14 cellular contexts compared by ENCODE assay signal in the genomic region with DNA sequence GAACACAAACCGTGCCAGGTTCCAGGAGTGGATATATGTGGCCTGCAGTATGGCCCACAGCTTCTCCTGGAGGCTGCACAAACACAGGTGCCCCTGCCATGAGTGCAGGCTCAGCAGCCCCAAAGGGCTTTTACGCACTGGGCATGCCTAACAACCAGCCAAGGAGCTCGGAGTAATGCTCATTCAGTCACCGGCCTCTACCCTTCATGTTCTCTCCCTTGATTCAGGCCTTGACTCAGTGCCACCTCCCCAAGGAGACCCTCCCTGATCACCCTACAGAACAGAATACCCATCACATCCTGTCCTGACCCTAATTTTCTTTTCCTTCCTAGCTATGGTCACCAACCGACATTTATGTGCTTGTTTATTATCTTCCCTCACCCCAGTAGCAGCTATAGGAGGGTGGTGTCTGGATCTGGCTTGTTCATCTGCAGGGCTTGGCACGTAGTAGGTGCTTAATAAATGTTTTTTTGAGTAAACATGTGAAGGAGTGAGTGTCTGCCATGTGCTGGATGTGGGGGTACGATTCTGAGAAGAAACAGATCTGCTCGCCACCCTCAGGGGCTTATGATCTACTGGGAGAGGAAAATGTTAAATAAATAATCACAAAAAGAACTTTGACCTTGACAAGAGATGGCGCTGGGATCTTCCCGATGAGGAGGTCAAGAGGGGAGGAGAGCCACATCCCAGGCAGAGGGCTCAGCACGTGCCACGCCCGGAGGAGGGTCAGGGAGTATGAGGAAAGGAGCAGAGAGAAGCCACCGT. TPM values are rescaled to one million over a fixed set of nuclear protein-coding genes. Genes with fewer than 3 reads are reported as not detected.
DNase-seq lines count a peak whose midpoint lies in the region; ATAC-seq lines count a peak whose summit lies in the region.
"Had no signal": no experiment of that assay in that cellular context is flagged by ENCODE, and none has a peak within 500 bp of the region (broad histone marks: within the 10 kb centered on the region; RNA-seq: fewer than 3 reads in every experiment).

No MANE protein-coding gene starts in this region.

- H3K4me3 Mint-ChIP-seq in T-helper 1 cell treated with Interleukin-12 subunit alpha and Interleukin-12 subunit beta and Interleukin-4 antibody, amounts not matched to agents 30 μg/mL and 1 μg/mL, for 36 hours, result no peak overlapping the region
- H3K4me3 Mint-ChIP-seq in activated naive CD4-positive, alpha-beta T cell treated with anti-CD3 and anti-CD28 coated beads for 36 hours, result no peak overlapping the region
- no peak overlapping the region for H3K4me3 Mint-ChIP-seq in activated T-helper 2 cell treated with anti-CD3 and anti-CD28 coated beads, Interferon-gamma antibody, Interleukin-2, Interleukin-4, amounts not matched to agents 10 μg/mL and 5 μg/mL and 100 μg/mL, durations not matched to agents 14 hours and 24 hours and 36 hours (ENCODE audit: low read depth)
- no peak overlapping the region for H3K4me3 Mint-ChIP-seq in naive thymus-derived CD8-positive, alpha-beta T cell

- H3K27ac Mint-ChIP-seq in T-helper 1 cell treated with Interleukin-12 subunit alpha and Interleukin-12 subunit beta and Interleukin-4 antibody, amounts not matched to agents 30 μg/mL and 1 μg/mL, for 36 hours, result peak overlapping the region; percentile 47
- peak overlapping the region; percentile 27 to 76 for H3K27ac Mint-ChIP-seq in activated naive CD4-positive, alpha-beta T cell treated with anti-CD3 and anti-CD28 coated beads, Interleukin-2, amount 50 U/mL, for 72 hours
- no peak overlapping the region for H3K27ac Mint-ChIP-seq in activated naive CD4-positive, alpha-beta T cell treated with anti-CD3 and anti-CD28 coated beads for 36 hours
- peak overlapping the region; percentile 50 for H3K27ac Mint-ChIP-seq in activated T-helper 2 cell treated with anti-CD3 and anti-CD28 coated beads, Interferon-gamma antibody, Interleukin-2, Interleukin-4, amounts not matched to agents 10 μg/mL and 5 μg/mL and 100 μg/mL, durations not matched to agents 14 hours and 24 hours and 36 hours
- H3K27ac Mint-ChIP-seq in naive thymus-derived CD8-positive, alpha-beta T cell, result peak overlapping the region in 6 of 10 donors; percentile 41 to 91 (median 62)

- DNase-seq in T-helper 1 cell, result no peak
- DNase-seq in activated naive CD4-positive, alpha-beta T cell treated with anti-CD3 and anti-CD28 coated beads, Interleukin-2, amount 50 U/mL, for 72 hours (ENCODE audit: low spot score in 2 of 2), result no peak
- no peak for DNase-seq in activated naive CD4-positive, alpha-beta T cell treated with anti-CD3 and anti-CD28 coated beads for 36 hours
- DNase-seq in activated T-helper 2 cell treated with anti-CD3 and anti-CD28 coated beads, Interferon-gamma antibody, Interleukin-2, Interleukin-4, amounts not matched to agents 10 μg/mL and 5 μg/mL and 100 μg/mL, durations not matched to agents 14 hours and 24 hours and 36 hours (ENCODE audit: low spot score), result no peak
- no peak for DNase-seq in naive thymus-derived CD8-positive, alpha-beta T cell
- DNase-seq: DMS53, NCI-H1436 treated with DMSO at 0.1 percent for 48 hours, NCI-H2081, NCI-H524, Peyer's patch, SHP77 treated with DMSO at 0.1 percent for 48 hours had no signal

- H3K4me1 Mint-ChIP-seq in T-helper 1 cell treated with Interleukin-12 subunit alpha and Interleukin-12 subunit beta and Interleukin-4 antibody, amounts not matched to agents 30 μg/mL and 1 μg/mL, for 36 hours (ENCODE audit: low read depth), result peaks cover 18% of the 10 kb centered on the region
- H3K4me1 Mint-ChIP-seq in activated naive CD4-positive, alpha-beta T cell treated with anti-CD3 and anti-CD28 coated beads for 36 hours (ENCODE audit: low read depth), result peaks cover 3% of the 10 kb centered on the region
- H3K4me1 Mint-ChIP-seq in activated T-helper 2 cell treated with anti-CD3 and anti-CD28 coated beads, Interferon-gamma antibody, Interleukin-2, Interleukin-4, amounts not matched to agents 10 μg/mL and 5 μg/mL and 100 μg/mL, durations not matched to agents 14 hours and 24 hours and 36 hours (ENCODE audit: low read depth), result peaks cover 22% of the 10 kb centered on the region
- H3K4me1 Mint-ChIP-seq in naive thymus-derived CD8-positive, alpha-beta T cell, result peaks cover 0 to 22% (median 9%) of the 10 kb centered on the region in 4 donors

- peaks cover 31% of the 10 kb centered on the region for H3K36me3 Mint-ChIP-seq in T-helper 1 cell treated with Interleukin-12 subunit alpha and Interleukin-12 subunit beta and Interleukin-4 antibody, amounts not matched to agents 30 μg/mL and 1 μg/mL, for 36 hours (ENCODE audit: low read depth)
- H3K36me3 Mint-ChIP-seq in activated naive CD4-positive, alpha-beta T cell treated with anti-CD3 and anti-CD28 coated beads, Interleukin-2, amount 50 U/mL, for 72 hours, result no peaks in the 10 kb centered on the region
- peaks cover 5% of the 10 kb centered on the region for H3K36me3 Mint-ChIP-seq in activated naive CD4-positive, alpha-beta T cell treated with anti-CD3 and anti-CD28 coated beads for 36 hours (ENCODE audit: low read depth)
- H3K36me3 Mint-ChIP-seq in activated T-helper 2 cell treated with anti-CD3 and anti-CD28 coated beads, Interferon-gamma antibody, Interleukin-2, Interleukin-4, amounts not matched to agents 10 μg/mL and 5 μg/mL and 100 μg/mL, durations not matched to agents 14 hours and 24 hours and 36 hours (ENCODE audit: low read depth), result peaks cover 23% of the 10 kb centered on the region
- peaks cover 13 to 68% (median 21%) of the 10 kb centered on the region in 3 donors for H3K36me3 Mint-ChIP-seq in naive thymus-derived CD8-positive, alpha-beta T cell

- POLR2A ChIA-PET in naive thymus-derived CD8-positive, alpha-beta T cell (lab: Charles Lee), result interaction anchor here (0.7 to 0.8 kb wide), 2 partner anchors 9 to 1585 kb away, joined by 3 read pairs; partner anchors contain the start of gene PXMP4

- no peaks in the 10 kb centered on the region for H3K9me3 Mint-ChIP-seq in T-helper 1 cell treated with Interleukin-12 subunit alpha and Interleukin-12 subunit beta and Interleukin-4 antibody, amounts not matched to agents 30 μg/mL and 1 μg/mL, for 36 hours
- no peaks in the 10 kb centered on the region for H3K9me3 Mint-ChIP-seq in activated naive CD4-positive, alpha-beta T cell treated with anti-CD3 and anti-CD28 coated beads, Interleukin-2, amount 50 U/mL, for 72 hours
- no peaks in the 10 kb centered on the region for H3K9me3 Mint-ChIP-seq in activated naive CD4-positive, alpha-beta T cell treated with anti-CD3 and anti-CD28 coated beads for 36 hours
- H3K9me3 Mint-ChIP-seq in activated T-helper 2 cell treated with anti-CD3 and anti-CD28 coated beads, Interferon-gamma antibody, Interleukin-2, Interleukin-4, amounts not matched to agents 10 μg/mL and 5 μg/mL and 100 μg/mL, durations not matched to agents 14 hours and 24 hours and 36 hours, result no peaks in the 10 kb centered on the region
- H3K9me3 Mint-ChIP-seq in naive thymus-derived CD8-positive, alpha-beta T cell, result no peaks in the 10 kb centered on the region

- no peak for ATAC-seq in activated naive CD4-positive, alpha-beta T cell treated with anti-CD3 and anti-CD28 coated beads, Interleukin-2, amount 50 U/mL, for 72 hours
- no peak for ATAC-seq in naive thymus-derived CD8-positive, alpha-beta T cell
- no peak for ATAC-seq in GM21619 (IDR thresholded peaks at IDR 0.05; ENCODE audit: unreplicated experiment)
- ATAC-seq in GM19324 (IDR thresholded peaks at IDR 0.05; ENCODE audit: low FRiP score, unreplicated experiment), result no peak

- CTCF ChIA-PET in activated naive CD4-positive, alpha-beta T cell treated with anti-CD3 and anti-CD28 coated beads for 36 hours (lab: Charles Lee), result interaction anchor here (0.6 kb wide), 1 partner anchor 256 kb away, joined by 3 read pairs; no protein-coding TSS in a partner anchor

- intact Hi-C loops in activated naive CD4-positive, alpha-beta T cell treated with anti-CD3 and anti-CD28 coated beads for 36 hours (cut with micrococcal nuclease), result no loop called here
- intact Hi-C loops in activated T-helper 2 cell treated with anti-CD3 and anti-CD28 coated beads, Interferon-gamma antibody, Interleukin-2, Interleukin-4, amounts not matched to agents 10 μg/mL and 5 μg/mL and 100 μg/mL, durations not matched to agents 14 hours and 24 hours and 36 hours (cut with micrococcal nuclease), result no loop called here

- no peaks in the 10 kb centered on the region for H3K27me3 Mint-ChIP-seq in T-helper 1 cell treated with Interleukin-12 subunit alpha and Interleukin-12 subunit beta and Interleukin-4 antibody, amounts not matched to agents 30 μg/mL and 1 μg/mL, for 36 hours (ENCODE audit: low read depth)
- no peaks in the 10 kb centered on the region for H3K27me3 Mint-ChIP-seq in activated naive CD4-positive, alpha-beta T cell treated with anti-CD3 and anti-CD28 coated beads for 36 hours (ENCODE audit: low read depth)
- no peaks in the 10 kb centered on the region for H3K27me3 Mint-ChIP-seq in activated T-helper 2 cell treated with anti-CD3 and anti-CD28 coated beads, Interferon-gamma antibody, Interleukin-2, Interleukin-4, amounts not matched to agents 10 μg/mL and 5 μg/mL and 100 μg/mL, durations not matched to agents 14 hours and 24 hours and 36 hours (ENCODE audit: low read depth)
- H3K27me3 Mint-ChIP-seq in naive thymus-derived CD8-positive, alpha-beta T cell, result no peaks in the 10 kb centered on the region

RNA-seq across cellular contexts. Expression of gene PXMP4, which starts 9.2 kb away (rescaled TPM):
- 10 to 100 TPM; 10.3 to 12.5 TPM for total RNA-seq in activated naive CD4-positive, alpha-beta T cell treated with anti-CD3 and anti-CD28 coated beads, Interleukin-2, amount 50 U/mL, for 72 hours
- 10 to 100 TPM in 1 of 2 experiments, 1 to 10 TPM in 1; 9.5 to 10.3 TPM for total RNA-seq in activated naive CD4-positive, alpha-beta T cell treated with anti-CD3 and anti-CD28 coated beads for 36 hours
- total RNA-seq in activated T-helper 2 cell treated with anti-CD3 and anti-CD28 coated beads, Interferon-gamma antibody, Interleukin-2, Interleukin-4, amounts not matched to agents 10 μg/mL and 5 μg/mL and 100 μg/mL, durations not matched to agents 14 hours and 24 hours and 36 hours, result 7.4 TPM in 2 replicates
- 10 to 100 TPM; 10.7 to 12.1 TPM for total RNA-seq in naive thymus-derived CD8-positive, alpha-beta T cell
- 10 to 100 TPM in 2 of 3 donors, 1 to 10 TPM in 1; 8.9 to 16.1 (median 16.0) TPM for polyA plus RNA-seq in naive thymus-derived CD8-positive, alpha-beta T cell

RNA-seq across cellular contexts. Expression of gene ZNF341, which starts 20.9 kb away (rescaled TPM):
- 1 to 10 TPM; 6.3 to 7.2 TPM for total RNA-seq in activated naive CD4-positive, alpha-beta T cell treated with anti-CD3 and anti-CD28 coated beads, Interleukin-2, amount 50 U/mL, for 72 hours
- 1 to 10 TPM; 5.8 to 6.8 TPM for total RNA-seq in activated naive CD4-positive, alpha-beta T cell treated with anti-CD3 and anti-CD28 coated beads for 36 hours
- 6.8 and 7.0 TPM in 2 replicates for total RNA-seq in activated T-helper 2 cell treated with anti-CD3 and anti-CD28 coated beads, Interferon-gamma antibody, Interleukin-2, Interleukin-4, amounts not matched to agents 10 μg/mL and 5 μg/mL and 100 μg/mL, durations not matched to agents 14 hours and 24 hours and 36 hours
- 1 to 10 TPM; 5.2 to 6.8 TPM for total RNA-seq in naive thymus-derived CD8-positive, alpha-beta T cell
- polyA plus RNA-seq in naive thymus-derived CD8-positive, alpha-beta T cell, result 1 to 10 TPM in 2 of 3 donors, under 1 TPM in 1; 0.75 to 3.8 (median 1.0) TPM

RNA-seq across cellular contexts. Expression of gene E2F1, which starts 24.7 kb away (rescaled TPM):
- 10 to 100 TPM; 62.4 to 76.4 TPM for total RNA-seq in activated naive CD4-positive, alpha-beta T cell treated with anti-CD3 and anti-CD28 coated beads, Interleukin-2, amount 50 U/mL, for 72 hours
- total RNA-seq in activated naive CD4-positive, alpha-beta T cell treated with anti-CD3 and anti-CD28 coated beads for 36 hours, result 10 to 100 TPM; 69.3 to 70.0 TPM
- total RNA-seq in activated T-helper 2 cell treated with anti-CD3 and anti-CD28 coated beads, Interferon-gamma antibody, Interleukin-2, Interleukin-4, amounts not matched to agents 10 μg/mL and 5 μg/mL and 100 μg/mL, durations not matched to agents 14 hours and 24 hours and 36 hours, result 63.8 and 64.2 TPM in 2 replicates
- 1 to 10 TPM; 1.3 to 1.4 TPM for total RNA-seq in naive thymus-derived CD8-positive, alpha-beta T cell
- polyA plus RNA-seq in naive thymus-derived CD8-positive, alpha-beta T cell, result under 1 TPM; 0.19 to 0.49 (median 0.34) TPM

RNA-seq across cellular contexts. Expression of gene NECAB3, which starts 36.6 kb away (rescaled TPM):
- total RNA-seq in activated naive CD4-positive, alpha-beta T cell treated with anti-CD3 and anti-CD28 coated beads, Interleukin-2, amount 50 U/mL, for 72 hours, result 10 to 100 TPM; 24.5 to 43.0 TPM
- 10 to 100 TPM; 12.7 to 14.3 TPM for total RNA-seq in activated naive CD4-positive, alpha-beta T cell treated with anti-CD3 and anti-CD28 coated beads for 36 hours
- total RNA-seq in activated T-helper 2 cell treated with anti-CD3 and anti-CD28 coated beads, Interferon-gamma antibody, Interleukin-2, Interleukin-4, amounts not matched to agents 10 μg/mL and 5 μg/mL and 100 μg/mL, durations not matched to agents 14 hours and 24 hours and 36 hours, result 27.0 and 30.1 TPM in 2 replicates
- total RNA-seq in naive thymus-derived CD8-positive, alpha-beta T cell, result 10 to 100 TPM; 10.8 to 12.8 TPM
- 1 to 10 TPM; 1.1 to 1.8 (median 1.4) TPM for polyA plus RNA-seq in naive thymus-derived CD8-positive, alpha-beta T cell

RNA-seq across cellular contexts. Expression of gene ACTL10, which starts 44.1 kb away (rescaled TPM):
- total RNA-seq in activated naive CD4-positive, alpha-beta T cell treated with anti-CD3 and anti-CD28 coated beads, Interleukin-2, amount 50 U/mL, for 72 hours, result 1 to 10 TPM; 1.2 to 2.4 TPM
- total RNA-seq in activated naive CD4-positive, alpha-beta T cell treated with anti-CD3 and anti-CD28 coated beads for 36 hours, result 1 to 10 TPM in 1 of 2 experiments, under 1 TPM in 1; 0.96 to 1.0 TPM
- 2.6 and 3.3 TPM in 2 replicates for total RNA-seq in activated T-helper 2 cell treated with anti-CD3 and anti-CD28 coated beads, Interferon-gamma antibody, Interleukin-2, Interleukin-4, amounts not matched to agents 10 μg/mL and 5 μg/mL and 100 μg/mL, durations not matched to agents 14 hours and 24 hours and 36 hours
- total RNA-seq in naive thymus-derived CD8-positive, alpha-beta T cell, result 1 to 10 TPM; 3.7 to 4.5 TPM
- polyA plus RNA-seq in naive thymus-derived CD8-positive, alpha-beta T cell, result 1 to 10 TPM; 1.8 to 3.2 (median 1.9) TPM

Comparison
In these comparisons a context has a peak if more than half of its experiments do, and no peak if none do; other contexts are left out.
1. RNA of gene E2F1, which starts 24.7 kb away (total RNA-seq): 62.4 to 76.4 TPM in activated naive CD4-positive, alpha-beta T cell treated with anti-CD3 and anti-CD28 coated beads, Interleukin-2, amount 50 U/mL, for 72 hours, 69.3 to 70.0 TPM in activated naive CD4-positive, alpha-beta T cell treated with anti-CD3 and anti-CD28 coated beads for 36 hours and 63.8 to 64.2 TPM in activated T-helper 2 cell treated with anti-CD3 and anti-CD28 coated beads, Interferon-gamma antibody, Interleukin-2, Interleukin-4, amounts not matched to agents 10 μg/mL and 5 μg/mL and 100 μg/mL, durations not matched to agents 14 hours and 24 hours and 36 hours; 1.3 to 1.4 TPM in naive thymus-derived CD8-positive, alpha-beta T cell; every median in the first group is over 10 times any median in the second.